ENCODE assay signal across 8 cellular contexts in the genomic region with DNA sequence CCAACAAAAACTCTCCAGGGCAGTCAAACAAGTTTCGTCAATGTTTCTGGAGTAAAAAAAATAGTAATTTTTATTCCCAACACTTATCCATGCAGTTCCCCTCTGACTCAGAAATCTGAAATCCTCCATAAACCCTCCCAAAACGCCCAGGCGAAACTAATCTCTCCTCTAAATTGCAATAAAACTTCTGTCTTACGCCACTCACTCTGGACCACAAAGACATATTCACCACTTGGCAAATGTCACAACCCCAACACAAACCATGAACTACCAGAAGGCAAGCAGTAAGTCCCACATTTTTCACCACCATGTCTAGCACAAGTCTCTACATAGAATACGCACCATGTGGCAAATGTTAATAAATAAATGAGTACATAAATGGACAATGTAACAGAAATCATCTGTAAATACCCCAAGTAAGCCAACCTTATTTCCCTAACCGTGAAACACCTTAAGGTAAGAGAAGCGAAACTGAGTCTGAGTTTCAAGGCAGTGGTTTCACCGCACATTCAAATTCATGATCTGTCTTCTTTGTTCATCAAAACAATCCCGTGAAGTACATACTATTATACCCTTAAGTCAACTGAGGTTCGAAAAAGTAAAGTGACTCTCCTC. TPM values are rescaled to one million over a fixed set of nuclear protein-coding genes. Genes with fewer than 3 reads are reported as not detected.
DNase-seq lines count a peak whose midpoint lies in the region; ATAC-seq and TF ChIP-seq lines count a peak whose summit lies in the region.

No MANE protein-coding gene starts in this region.

- H3K4me1 Mint-ChIP-seq in effector memory CD8-positive, alpha-beta T cell (ENCODE audit: low read depth in 2 of 2): peaks cover 26 to 27% of the 10 kb centered on the region in 2 donors

- no peaks in the 10 kb centered on the region for H3K27me3 ChIP-seq in BJ (ENCODE audit: control insufficient read depth, insufficient read depth, low read length)
- H3K27me3 ChIP-seq in WERI-Rb-1 (ENCODE audit: insufficient read depth, low read depth, severe bottlenecking): no peaks in the 10 kb centered on the region
- H3K27me3 ChIP-seq in mesenchymal stem cell (ENCODE audit: control insufficient read depth in 1 of 2, insufficient read depth in 1 of 2, low read length in 2 of 2): no peaks in the 10 kb centered on the region

- peak overlapping the region; percentile 78 for H3K9ac ChIP-seq in mesenchymal stem cell (ENCODE audit: low read length)

- no peak overlapping the region for H3K27ac Mint-ChIP-seq in effector memory CD8-positive, alpha-beta T cell

- H2BK12ac ChIP-seq in mesenchymal stem cell (ENCODE audit: low read length in 2 of 2): no peak overlapping the region

- peak; percentile 18 for ATAC-seq in GM19023 (IDR thresholded peaks at IDR 0.05; ENCODE audit: unreplicated experiment)
- peak; percentile 29 for ATAC-seq in HG03135 (IDR thresholded peaks at IDR 0.05; ENCODE audit: unreplicated experiment)
- ATAC-seq in effector memory CD8-positive, alpha-beta T cell (replicated peaks): no peak

- H4K91ac ChIP-seq in mesenchymal stem cell (ENCODE audit: low read length): no peak overlapping the region

- H2AK5ac ChIP-seq in mesenchymal stem cell (ENCODE audit: low read length, severe bottlenecking): no peak overlapping the region

- no peak overlapping the region for H2BK5ac ChIP-seq in mesenchymal stem cell (ENCODE audit: low read depth, low read length, poor library complexity, severe bottlenecking)

- no peaks in the 10 kb centered on the region for H3K9me3 Mint-ChIP-seq in effector memory CD8-positive, alpha-beta T cell

- WGBS in mesenchymal stem cell: 65% methylated on average over 9 of the region's 10 CpGs

- no peaks in the 10 kb centered on the region for H3K27me3 Mint-ChIP-seq in effector memory CD8-positive, alpha-beta T cell

- peak overlapping the region; percentile 86 for H3K4me3 ChIP-seq in BJ (ENCODE audit: low read depth, low read length)
- H3K4me3 ChIP-seq in WERI-Rb-1 (ENCODE audit: low read depth, low read length): peak overlapping the region; percentile 92
- H3K4me3 ChIP-seq in mesenchymal stem cell (ENCODE audit: insufficient read depth in 1 of 2, low read depth in 1 of 2, low read length in 2 of 2): peak overlapping the region in 1 of 2 experiments; percentile 87

- H3K79me1 ChIP-seq in mesenchymal stem cell (replicated peaks; ENCODE audit: low read length, poor library complexity, severe bottlenecking): peaks cover 17% of the 10 kb centered on the region

- no peak overlapping the region for H3K4ac ChIP-seq in mesenchymal stem cell (ENCODE audit: low read depth in 1 of 2, low read length in 2 of 2)

- TF ChIP-seq CTCF in BJ (IDR thresholded peaks at IDR 0.05; ENCODE audit: insufficient read depth, low read depth, low read length) (no peak), WERI-Rb-1 (IDR thresholded peaks at IDR 0.05; ENCODE audit: low read depth, low read length) (no peak)

- peaks cover 16% of the 10 kb centered on the region for H3K36me3 Mint-ChIP-seq in effector memory CD8-positive, alpha-beta T cell (ENCODE audit: insufficient read depth)

- POLR2A ChIA-PET in BJ (lab: Charles Lee): no interaction called here

- DNase-seq in BJ (ENCODE audit: low read depth) (peak; percentile 31), WERI-Rb-1 (no peak), mesenchymal stem cell (peak; percentile 19), DMS153 (lab: John Stamatoyannopoulos, UW) (no peak), NCI-H1417 treated with DMSO at 0.1 percent for 48 hours (lab: John Stamatoyannopoulos, UW) (no peak)
- no peak for DNase-seq in effector memory CD8-positive, alpha-beta T cell

- peaks cover 6% of the 10 kb centered on the region for H3K4me1 ChIP-seq in mesenchymal stem cell (ENCODE audit: control insufficient read depth, insufficient read depth, low read depth, low read length)

- H3K4me2 ChIP-seq in mesenchymal stem cell (ENCODE audit: low read length, poor library complexity, severe bottlenecking): peak overlapping the region; percentile 33

- H2BK120ac ChIP-seq in mesenchymal stem cell (ENCODE audit: low read depth, low read length): no peak overlapping the region

- H3K18ac ChIP-seq in mesenchymal stem cell (ENCODE audit: low read depth in 1 of 2, low read length in 2 of 2): no peak overlapping the region

- H3K36me3 ChIP-seq in BJ (ENCODE audit: control insufficient read depth, insufficient read depth, low read length) (no peaks in the 10 kb centered on the region), WERI-Rb-1 (peaks cover 21% of the 10 kb centered on the region), mesenchymal stem cell (ENCODE audit: control insufficient read depth in 1 of 2, insufficient read depth in 2 of 2, low read depth in 1 of 2, low read length in 2 of 2) (no peaks in the 10 kb centered on the region)

- peak overlapping the region; percentile 81 for H3K27ac ChIP-seq in WERI-Rb-1
- no peak overlapping the region for H3K27ac ChIP-seq in mesenchymal stem cell (ENCODE audit: low read length, poor library complexity, severe bottlenecking)

- CTCF ChIA-PET in BJ (lab: Yijun Ruan, JAX): no interaction called here

- peak overlapping the region in 1 of 2 donors; percentile 95 for H3K4me3 Mint-ChIP-seq in effector memory CD8-positive, alpha-beta T cell

- no peak overlapping the region for H2BK15ac ChIP-seq in mesenchymal stem cell (ENCODE audit: low read depth, poor library complexity, severe bottlenecking)

- H3K9me3 ChIP-seq in WERI-Rb-1 (ENCODE audit: severe bottlenecking): no peaks in the 10 kb centered on the region
- H3K9me3 ChIP-seq in mesenchymal stem cell (ENCODE audit: control insufficient read depth, low read length): no peaks in the 10 kb centered on the region

- H4K8ac ChIP-seq in mesenchymal stem cell (ENCODE audit: low read length): no peak overlapping the region

- no peak overlapping the region for H3K14ac ChIP-seq in mesenchymal stem cell (ENCODE audit: low read length in 2 of 2)

- no peak overlapping the region for H3K23ac ChIP-seq in mesenchymal stem cell (ENCODE audit: low read length in 2 of 2)

- no peak overlapping the region for H2AFZ ChIP-seq in mesenchymal stem cell (ENCODE audit: low read depth, low read length)

RNA-seq across cellular contexts. Expression of gene PAPSS1, which starts 1.6 kb away (rescaled TPM):
- polyA plus RNA-seq in BJ (2011; rRNA removed): 44.2 and 67.7 TPM in 2 replicates
- 31.3 and 43.3 TPM in 2 replicates for polyA minus RNA-seq in BJ (2011; rRNA and poly(A)+ RNA removed)
- polyA plus RNA-seq in mesenchymal stem cell (2013, experiment 1 of 2): 44.7 TPM
- polyA plus RNA-seq in mesenchymal stem cell (2013, experiment 2 of 2): 50.7 TPM

Comparison
In these comparisons a context has a peak if more than half of its experiments do, and no peak if none do; other contexts are left out.
1. DNase-seq: peak in BJ (single experiment) and mesenchymal stem cell (single experiment); none in WERI-Rb-1 (single experiment), DMS153 (single experiment), NCI-H1417 treated with DMSO at 0.1 percent for 48 hours (single experiment) and effector memory CD8-positive, alpha-beta T cell (0 of 3).